In genomic region chr2:71416866-71417265, GRCh38 we compare ENCODE assay signal across 9 cellular contexts. TPM values are rescaled to one million over a fixed set of nuclear protein-coding genes. Genes with fewer than 3 reads are reported as not detected.
DNase-seq lines count a peak whose midpoint lies in the region; ATAC-seq and TF ChIP-seq lines count a peak whose summit lies in the region.
"Not testable (repeated sequence)": the region's sequence is repeated elsewhere in the genome, so short reads cannot be mapped to it uniquely, and the experiment has no call there.
"Had no signal": no experiment of that assay in that cellular context is flagged by ENCODE, and none has a peak within 500 bp of the region (broad histone marks: within the 10 kb centered on the region; RNA-seq: fewer than 3 reads in every experiment).

No MANE protein-coding gene starts in this region.

- peak overlapping the region; percentile 95 to 97 (median 97) for H3K27ac Mint-ChIP-seq in IgD-negative memory B cell
- peak overlapping the region; percentile 93 for H3K27ac Mint-ChIP-seq in activated CD4-positive, alpha-beta T cell treated with anti-CD3 and anti-CD28 coated beads, Interleukin-2, amount 10 ng/mL, durations not matched to agents 7 days and 5 days
- peak overlapping the region; percentile 20 to 97 (median 94) for H3K27ac Mint-ChIP-seq in naive thymus-derived CD8-positive, alpha-beta T cell
- peak overlapping the region; percentile 86 for H3K27ac Mint-ChIP-seq in stimulated activated effector memory CD8-positive, alpha-beta T cell treated with anti-CD3 and anti-CD28 coated beads, Interleukin-12 subunit alpha, Interleukin-12 subunit beta, amount 100 ng/mL, for 72 hours

- not testable (repeated sequence) for H3K9me3 Mint-ChIP-seq in IgD-negative memory B cell; activated CD4-positive, alpha-beta T cell treated with anti-CD3 and anti-CD28 coated beads, Interleukin-2, amount 10 ng/mL, durations not matched to agents 7 days and 5 days; naive thymus-derived CD8-positive, alpha-beta T cell; stimulated activated effector memory CD8-positive, alpha-beta T cell treated with anti-CD3 and anti-CD28 coated beads, Interleukin-12 subunit alpha, Interleukin-12 subunit beta, amount 100 ng/mL, for 72 hours

- H3K4me1 Mint-ChIP-seq in IgD-negative memory B cell; activated CD4-positive, alpha-beta T cell treated with anti-CD3 and anti-CD28 coated beads, Interleukin-2, amount 10 ng/mL, durations not matched to agents 7 days and 5 days; stimulated activated effector memory CD8-positive, alpha-beta T cell treated with anti-CD3 and anti-CD28 coated beads, Interleukin-12 subunit alpha, Interleukin-12 subunit beta, amount 100 ng/mL, for 72 hours: not testable (repeated sequence)
- H3K4me1 Mint-ChIP-seq in naive thymus-derived CD8-positive, alpha-beta T cell: peaks cover 4 to 21% (median 8%) of the 10 kb centered on the region in 4 donors

- ATAC-seq in naive thymus-derived CD8-positive, alpha-beta T cell; stimulated activated effector memory CD8-positive, alpha-beta T cell treated with anti-CD3 and anti-CD28 coated beads, Interleukin-12 subunit alpha, Interleukin-12 subunit beta, amount 100 ng/mL, for 72 hours: not testable (repeated sequence)

- not testable (repeated sequence) for H3K27me3 ChIP-seq in BLaER1; colonic mucosa; left ventricle myocardium inferior (ENCODE audit: low read depth)

- H3K4me3 ChIP-seq in BLaER1 (peak overlapping the region; percentile 55), colonic mucosa (peak overlapping the region; percentile 2), left ventricle myocardium inferior (peak overlapping the region; percentile 52)

- H3K4me1 ChIP-seq in BLaER1, colonic mucosa: not testable (repeated sequence)
- H3K4me1 ChIP-seq in left ventricle myocardium inferior: peaks cover 15% of the 10 kb centered on the region

- H3K36me3 ChIP-seq in BLaER1: peaks cover 11% of the 10 kb centered on the region; the same call in 1 of the 2 replicates
- H3K36me3 ChIP-seq in colonic mucosa, left ventricle myocardium inferior: not testable (repeated sequence)

- H3K4me2 ChIP-seq in BLaER1: not testable (repeated sequence)

- not testable (repeated sequence) for H3K36me3 Mint-ChIP-seq in IgD-negative memory B cell
- peaks cover 12% of the 10 kb centered on the region for H3K36me3 Mint-ChIP-seq in activated CD4-positive, alpha-beta T cell treated with anti-CD3 and anti-CD28 coated beads, Interleukin-2, amount 10 ng/mL, durations not matched to agents 7 days and 5 days (ENCODE audit: low read depth)
- H3K36me3 Mint-ChIP-seq in naive thymus-derived CD8-positive, alpha-beta T cell: peaks cover 0 to 17% (median 0%) of the 10 kb centered on the region in 3 donors
- peaks cover 15% of the 10 kb centered on the region for H3K36me3 Mint-ChIP-seq in stimulated activated effector memory CD8-positive, alpha-beta T cell treated with anti-CD3 and anti-CD28 coated beads, Interleukin-12 subunit alpha, Interleukin-12 subunit beta, amount 100 ng/mL, for 72 hours

- H4K20me1 ChIP-seq in BLaER1: not testable (repeated sequence)

- POLR2A ChIA-PET in activated CD4-positive, alpha-beta T cell treated with anti-CD3 and anti-CD28 coated beads, Interleukin-2, amount 10 ng/mL, durations not matched to agents 7 days and 5 days (lab: Charles Lee): not testable (repeated sequence)
- POLR2A ChIA-PET in naive thymus-derived CD8-positive, alpha-beta T cell (lab: Charles Lee): interaction anchor here (0.9 to 1.9 kb wide), 3 partner anchors 85 to 349 kb away, joined by 3 to 13 read pairs (median 8); partner anchors contain the start of genes PAIP2B and ZNF638

- not testable (repeated sequence) for H3K9me3 ChIP-seq in BLaER1; colonic mucosa; left ventricle myocardium inferior (replicated peaks)

- peak overlapping the region; percentile 87 to 99 (median 97) for H3K4me3 Mint-ChIP-seq in IgD-negative memory B cell
- peak overlapping the region; percentile 77 for H3K4me3 Mint-ChIP-seq in activated CD4-positive, alpha-beta T cell treated with anti-CD3 and anti-CD28 coated beads, Interleukin-2, amount 10 ng/mL, durations not matched to agents 7 days and 5 days
- peak overlapping the region; percentile 84 to 94 (median 90) for H3K4me3 Mint-ChIP-seq in naive thymus-derived CD8-positive, alpha-beta T cell
- H3K4me3 Mint-ChIP-seq in stimulated activated effector memory CD8-positive, alpha-beta T cell treated with anti-CD3 and anti-CD28 coated beads, Interleukin-12 subunit alpha, Interleukin-12 subunit beta, amount 100 ng/mL, for 72 hours: peak overlapping the region; percentile 72

- not testable (repeated sequence) for TF ChIP-seq CTCF in colonic mucosa (IDR thresholded peaks at IDR 0.05); left ventricle myocardium inferior (IDR thresholded peaks at IDR 0.05; ENCODE audit: borderline replicate concordance)

- not testable (repeated sequence) for H3K27ac ChIP-seq in BLaER1; colonic mucosa; left ventricle myocardium inferior (replicated peaks)

- intact Hi-C loops in colonic mucosa (cut with DNase I); left ventricle myocardium inferior (cut with micrococcal nuclease): not testable (repeated sequence)

- peak; percentile 59 for DNase-seq in activated CD4-positive, alpha-beta T cell treated with anti-CD3 and anti-CD28 coated beads, Interleukin-2, amount 10 ng/mL, durations not matched to agents 7 days and 5 days
- peak; percentile 71 for DNase-seq in activated effector memory CD4-positive, alpha-beta T cell treated with anti-CD3 and anti-CD28 coated beads, Interleukin-2, amount 50 U/mL, for 16 hours
- DNase-seq in colonic mucosa: peak; percentile 47
- not testable (repeated sequence) for DNase-seq in left ventricle myocardium inferior
- peak in 9 of 10 donors; percentile 17 to 72 (median 49) for DNase-seq in naive thymus-derived CD8-positive, alpha-beta T cell
- peak in 1 of 2 donors; percentile 49 for DNase-seq in stimulated activated effector memory CD8-positive, alpha-beta T cell treated with anti-CD3 and anti-CD28 coated beads, Interleukin-12 subunit alpha, Interleukin-12 subunit beta, amount 100 ng/mL, for 72 hours (ENCODE audit: low spot score in 2 of 2)

- H3K9ac ChIP-seq in BLaER1; colonic mucosa (ENCODE audit: low read depth in 2 of 2, low read length in 2 of 2): not testable (repeated sequence)

- not testable (repeated sequence) for H3K27me3 Mint-ChIP-seq in IgD-negative memory B cell; activated CD4-positive, alpha-beta T cell treated with anti-CD3 and anti-CD28 coated beads, Interleukin-2, amount 10 ng/mL, durations not matched to agents 7 days and 5 days; naive thymus-derived CD8-positive, alpha-beta T cell

- CTCF ChIA-PET in activated CD4-positive, alpha-beta T cell treated with anti-CD3 and anti-CD28 coated beads, Interleukin-2, amount 10 ng/mL, durations not matched to agents 7 days and 5 days (lab: Charles Lee): interaction anchor here (0.6 kb wide), 1 partner anchor 135 kb away, joined by 3 read pairs; no protein-coding TSS in a partner anchor

RNA-seq across cellular contexts. Expression of gene DYSF, which starts 36.5 kb away (rescaled TPM):
- polyA plus RNA-seq in IgD-negative memory B cell: 0.34 TPM
- under 1 TPM; 0.12 TPM for total RNA-seq in activated CD4-positive, alpha-beta T cell treated with anti-CD3 and anti-CD28 coated beads, Interleukin-2, amount 10 ng/mL, durations not matched to agents 7 days and 5 days
- total RNA-seq in colonic mucosa: 1 to 10 TPM; 2.4 to 7.5 TPM
- total RNA-seq in left ventricle myocardium inferior: 48.2 TPM
- 1 to 10 TPM; 3.4 to 3.5 TPM for total RNA-seq in naive thymus-derived CD8-positive, alpha-beta T cell
- polyA plus RNA-seq in naive thymus-derived CD8-positive, alpha-beta T cell: 1 to 10 TPM; 3.0 to 3.2 (median 3.0) TPM
- total RNA-seq: T-helper 2 cell treated with Interferon-gamma antibody and Interleukin-4, amounts not matched to agents 100 ng/mL and 5 ng/mL, for 36 hours had no signal

Comparison
In these comparisons a context has a peak if more than half of its experiments do, and no peak if none do; other contexts are left out.
1. H3K4me3 ChIP-seq: peak in every context shown above with its lines; median percentile 55 in BLaER1; 52 in left ventricle myocardium inferior; 2 in colonic mucosa.